ENCODE assay signal across 11 cellular contexts in the genomic region with DNA sequence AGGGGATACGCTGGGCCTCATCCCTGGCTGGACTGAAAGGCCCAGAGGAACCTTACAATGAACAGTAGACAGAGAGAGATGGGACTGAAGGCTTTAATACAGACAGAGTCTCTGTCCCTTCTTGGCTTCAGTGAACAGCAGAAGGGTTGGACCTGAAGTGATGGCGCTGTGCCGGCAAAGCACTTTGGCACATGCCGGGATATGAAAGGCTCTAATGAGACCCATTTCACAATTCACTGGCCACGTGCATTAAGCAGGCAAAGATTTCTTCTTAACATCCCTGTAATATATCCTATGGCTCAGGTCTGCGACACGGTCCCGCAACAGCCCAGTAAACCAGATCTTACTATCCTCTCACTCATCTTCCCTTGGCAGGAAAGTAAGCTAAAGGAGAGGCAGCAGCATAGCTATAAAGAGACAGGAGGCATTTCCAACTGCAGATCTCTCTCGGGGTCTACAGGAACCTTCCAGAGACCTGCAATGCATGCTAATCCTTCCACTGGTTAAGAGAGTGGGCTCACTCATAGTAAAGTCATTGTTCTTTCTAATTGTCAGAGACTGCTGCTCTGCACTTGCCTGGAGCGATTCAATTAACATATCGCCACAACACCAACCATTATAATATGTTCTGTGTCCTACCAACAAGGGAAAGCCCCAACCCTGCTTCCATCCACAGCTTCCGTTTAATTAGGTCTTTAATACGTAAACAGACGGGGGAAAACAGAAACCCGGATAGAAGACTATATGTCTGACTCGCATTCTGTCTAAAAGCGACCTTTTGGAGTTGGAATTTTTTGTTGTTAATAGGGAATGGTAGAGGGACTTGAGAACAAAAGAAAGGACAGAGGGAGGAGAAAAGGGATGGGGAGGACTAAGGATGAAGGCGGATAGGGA.
DNase-seq lines count a peak whose midpoint lies in the region; ATAC-seq, FAIRE-seq and TF ChIP-seq lines count a peak whose summit lies in the region.
"Had no signal": no experiment of that assay in that cellular context is flagged by ENCODE, and none has a peak within 500 bp of the region (broad histone marks: within the 10 kb centered on the region; RNA-seq: fewer than 3 reads in every experiment).

No MANE protein-coding gene starts in this region.

- no peak overlapping the region for H3K27ac ChIP-seq in Panc1 (ENCODE audit: low read length)
- H3K27ac ChIP-seq in left ventricle myocardium inferior (replicated peaks): no peak overlapping the region
- no peak overlapping the region for H3K27ac ChIP-seq in small intestine (ENCODE audit: low read depth in 1 of 2, low read length in 1 of 2)
- H3K27ac ChIP-seq: vagina had no signal

- 66 to 77% (median 72%) methylated on average over 18 of the region's 18 CpGs for WGBS in small intestine, 3 donors

- POLR2A ChIA-PET in Panc1 (lab: Charles Lee): no interaction called here

- no peaks in the 10 kb centered on the region for H3K4me1 ChIP-seq in Panc1 (ENCODE audit: control insufficient read depth, insufficient read depth, low read length)
- H3K4me1 ChIP-seq in left ventricle myocardium inferior: no peaks in the 10 kb centered on the region
- H3K4me1 ChIP-seq in small intestine (ENCODE audit: control insufficient read depth in 2 of 2, insufficient read depth in 1 of 2, low read depth in 1 of 2, low read length in 1 of 2): no peaks in the 10 kb centered on the region
- H3K4me1 ChIP-seq: vagina had no signal

- intact Hi-C loops in Panc1 (cut with micrococcal nuclease; ENCODE audit: unreplicated experiment): no loop called here
- intact Hi-C loops in left ventricle myocardium inferior (cut with micrococcal nuclease): no loop called here
- intact Hi-C loops in posterior cingulate gyrus (cut with DNase I): no loop called here

- CTCF ChIA-PET in Panc1 (lab: Charles Lee): no interaction called here

- DNase-seq in Panc1 (ENCODE audit: low read depth, low spot score) (no peak), left ventricle myocardium inferior (peak; percentile 18), posterior cingulate gyrus (peak in 8 of 10 donors; percentile 32 to 86 (median 50)), HCEC 1CT (no peak), small intestine (no peak), urothelium cell line (ENCODE audit: low spot score) (no peak)
- DNase-seq: activated naive CD8-positive, alpha-beta T cell treated with anti-CD3 and anti-CD28 coated beads, Interleukin-2, amount 10 ng/mL, durations not matched to agents 7 days and 5 days; NCI-H1417 treated with DMSO at 0.1 percent for 48 hours had no signal

- H3K9me3 ChIP-seq in Panc1 (ENCODE audit: control insufficient read depth, insufficient read depth, low read depth, low read length) (no peaks in the 10 kb centered on the region), left ventricle myocardium inferior (replicated peaks) (no peaks in the 10 kb centered on the region), small intestine (ENCODE audit: control insufficient read depth, low read depth) (no peaks in the 10 kb centered on the region)
- H3K9me3 ChIP-seq: vagina had no signal

- H3K4me3 ChIP-seq in Panc1 (ENCODE audit: low read depth in 2 of 2, low read length in 2 of 2) (no peak overlapping the region), left ventricle myocardium inferior (no peak overlapping the region), small intestine (ENCODE audit: low read depth in 1 of 2, low read length in 2 of 2) (no peak overlapping the region)
- H3K4me3 ChIP-seq: vagina had no signal

- peak; percentile 12 for ATAC-seq in GM21786 (IDR thresholded peaks at IDR 0.05; ENCODE audit: unreplicated experiment)
- ATAC-seq in Panc1: 0 out of 2 replicates have a peak, but pooled peaks have one; percentile 17
- no peak for ATAC-seq in HG02938 (IDR thresholded peaks at IDR 0.05; ENCODE audit: unreplicated experiment)

- no peaks in the 10 kb centered on the region for H3K27me3 ChIP-seq in Panc1 (ENCODE audit: control insufficient read depth, insufficient read depth, low read length)
- H3K27me3 ChIP-seq in left ventricle myocardium inferior (ENCODE audit: low read depth): no peaks in the 10 kb centered on the region
- H3K27me3 ChIP-seq in small intestine (ENCODE audit: control insufficient read depth in 2 of 2, insufficient read depth in 2 of 2, low read length in 2 of 2): no peaks in the 10 kb centered on the region
- H3K27me3 ChIP-seq: vagina had no signal

- FAIRE-seq in small intestine (lab: Jason Lieb, UNC): no peak
- FAIRE-seq in urothelium cell line (lab: Jason Lieb, UNC): no peak

- in situ Hi-C loops in Panc1 (cut with HindIII; ENCODE audit: low pct_unique_long_range_greater_than_20kb, low sequenced_read_pairs): no loop called here

- TF ChIP-seq CTCF in Panc1 (IDR thresholded peaks at IDR 0.05): no peak
- TF ChIP-seq CTCF in left ventricle myocardium inferior (IDR thresholded peaks at IDR 0.05; ENCODE audit: borderline replicate concordance): no peak

- no TSS peak for BruUV-seq in Panc1 (replicated peaks; lab: Mats Ljungman, UMichigan)

- no peaks in the 10 kb centered on the region for H3K36me3 ChIP-seq in Panc1 (ENCODE audit: control insufficient read depth, insufficient read depth, low read length)
- H3K36me3 ChIP-seq in left ventricle myocardium inferior: no peaks in the 10 kb centered on the region
- H3K36me3 ChIP-seq in small intestine (ENCODE audit: control insufficient read depth in 2 of 2, insufficient read depth in 2 of 2, low read length in 2 of 2): no peaks in the 10 kb centered on the region
- H3K36me3 ChIP-seq: vagina had no signal

Comparison
In these comparisons a context has a peak if more than half of its experiments do, and no peak if none do; other contexts are left out.
1. DNase-seq: peak in left ventricle myocardium inferior (single experiment) and posterior cingulate gyrus (8 of 10); none in Panc1 (single experiment), HCEC 1CT (single experiment), small intestine (single experiment) and urothelium cell line (single experiment).